Comparison of ENCODE assay signal across 8 cellular contexts in the genomic region with DNA sequence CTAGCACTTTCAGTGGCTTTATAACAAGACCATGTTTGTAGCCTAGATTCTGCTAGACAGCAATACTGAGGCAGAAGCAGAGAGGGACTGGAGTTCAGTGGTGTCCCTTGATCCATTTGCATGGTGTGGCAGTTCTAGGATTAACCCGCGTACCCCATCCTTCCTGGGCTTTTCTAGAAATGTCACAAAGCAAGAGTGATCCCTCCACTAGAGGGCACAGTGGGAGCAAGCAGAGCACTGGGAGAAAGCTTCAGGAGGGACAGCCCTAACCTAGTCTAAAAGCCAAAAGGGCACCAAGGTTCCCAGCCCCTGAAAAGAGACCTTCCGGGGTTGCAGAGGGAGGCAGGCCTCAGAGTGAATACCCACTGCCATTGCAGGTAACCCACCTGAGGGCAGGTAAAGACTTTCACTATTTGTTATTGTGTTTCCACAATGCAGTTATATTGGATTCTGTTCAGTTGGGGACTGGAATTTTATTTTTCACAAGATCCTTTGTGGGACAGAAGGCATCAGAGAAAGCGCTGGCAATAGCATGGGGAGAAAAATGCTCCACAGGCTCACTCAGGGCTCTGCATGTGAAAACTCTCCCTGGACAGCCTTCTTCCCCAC.
DNase-seq lines count a peak whose midpoint lies in the region; ATAC-seq and TF ChIP-seq lines count a peak whose summit lies in the region.

No MANE protein-coding gene starts in this region.

- H3F3A ChIP-seq in OCI-LY1 (ENCODE audit: insufficient read depth, low read length): no peaks in the 10 kb centered on the region

- no peak overlapping the region for H3K4me2 ChIP-seq in OCI-LY1 (ENCODE audit: low read length)

- H3K27ac Mint-ChIP-seq in nephron: peak overlapping the region in 1 of 3 experiments; percentile 6

- H2AFZ ChIP-seq in OCI-LY1 (ENCODE audit: low read length): no peak overlapping the region

- no peak overlapping the region for H3K27ac ChIP-seq in OCI-LY1 (ENCODE audit: low read depth, low read length, poor library complexity, severe bottlenecking)
- H3K27ac ChIP-seq in esophagus squamous epithelium: no peak overlapping the region
- no peak overlapping the region for H3K27ac ChIP-seq in testis

- peak; percentile 75 for DNase-seq in G401 (ENCODE audit: low spot score)
- peak; percentile 42 for DNase-seq in activated CD8-positive, alpha-beta memory T cell treated with anti-CD3 and anti-CD28 coated beads, Interleukin-2, amount 50 U/mL, for 4 hours
- DNase-seq in esophagus squamous epithelium (lab: John Stamatoyannopoulos, UW): no peak
- peak; percentile 77 for DNase-seq in testis
- no peak for DNase-seq in GOT3 (lab: John Stamatoyannopoulos, UW)

- no peaks in the 10 kb centered on the region for H3K27me3 ChIP-seq in OCI-LY1 (ENCODE audit: insufficient read depth, low read length)
- H3K27me3 ChIP-seq in esophagus squamous epithelium: peaks cover 0 to 7% (median 0%) of the 10 kb centered on the region in 4 donors
- no peaks in the 10 kb centered on the region for H3K27me3 ChIP-seq in testis

- H3K4me3 ChIP-seq in OCI-LY1 (ENCODE audit: low read depth, low read length, poor library complexity, severe bottlenecking): no peak overlapping the region
- no peak overlapping the region for H3K4me3 ChIP-seq in esophagus squamous epithelium
- H3K4me3 ChIP-seq in testis: no peak overlapping the region

- no peak for TF ChIP-seq POLR2A in esophagus squamous epithelium (IDR thresholded peaks at IDR 0.05)
- TF ChIP-seq POLR2A in testis (IDR thresholded peaks at IDR 0.05): no peak

- TF ChIP-seq CTCF in OCI-LY1 (IDR thresholded peaks at IDR 0.05; ENCODE audit: low read length): peak; percentile 72
- peak; percentile 45 to 74 (median 58) for TF ChIP-seq CTCF in esophagus squamous epithelium (IDR thresholded peaks at IDR 0.05)
- TF ChIP-seq CTCF in nephron (IDR thresholded peaks at IDR 0.05; ENCODE audit: unreplicated experiment in 3 of 3): peak; percentile 58 to 72 (median 60)
- peak in 2 of 3 experiments; percentile 42 to 65 for TF ChIP-seq CTCF in testis (IDR thresholded peaks at IDR 0.05)

- H3K9me2 ChIP-seq in OCI-LY1 (ENCODE audit: low read depth, low read length): no peaks in the 10 kb centered on the region

- no peak overlapping the region for H3K4me3 Mint-ChIP-seq in nephron

- no peak overlapping the region for H3K9ac ChIP-seq in OCI-LY1 (ENCODE audit: low read length)

- H3K27me3 Mint-ChIP-seq in nephron (ENCODE audit: low read depth): peaks cover 4% of the 10 kb centered on the region

- H4K20me1 ChIP-seq in OCI-LY1 (ENCODE audit: insufficient read depth, low read length): no peaks in the 10 kb centered on the region

- H3K36me3 Mint-ChIP-seq in nephron (ENCODE audit: low read depth): peaks cover 3% of the 10 kb centered on the region

- intact Hi-C loops in esophagus squamous epithelium (cut with DNase I): no loop called here
- intact Hi-C loops in testis (cut with DNase I; ENCODE audit: low total_unique reads): loop anchor here (10.0 kb wide), 1 partner anchor 311 kb away; no protein-coding TSS in a partner anchor

- in situ Hi-C loops in G401 (cut with HindIII; ENCODE audit: low sequenced_read_pairs): no loop called here

- no peaks in the 10 kb centered on the region for H3K9me3 Mint-ChIP-seq in nephron

- H3K36me3 ChIP-seq in OCI-LY1 (ENCODE audit: insufficient read depth, low read length) (no peaks in the 10 kb centered on the region), esophagus squamous epithelium (no peaks in the 10 kb centered on the region), testis (ENCODE audit: low read depth, missing control alignments) (no peaks in the 10 kb centered on the region)

- no peaks in the 10 kb centered on the region for H3K79me2 ChIP-seq in OCI-LY1 (ENCODE audit: insufficient read depth, low read length)

- H3K9me3 ChIP-seq in OCI-LY1 (ENCODE audit: low read length) (no peaks in the 10 kb centered on the region), esophagus squamous epithelium (no peaks in the 10 kb centered on the region), testis (no peaks in the 10 kb centered on the region)

- peak; percentile 74 for ATAC-seq in HG02798 (IDR thresholded peaks at IDR 0.05; ENCODE audit: poor library complexity, unreplicated experiment)

- WGBS in esophagus squamous epithelium, 2 donors: 24 to 35% methylated on average over 3 to 4 of the region's 4 CpGs
- 58 to 60% methylated on average over 4 of the region's 4 CpGs for WGBS in testis, 2 donors

- H3K4me1 Mint-ChIP-seq in nephron: peaks cover 50% of the 10 kb centered on the region

- H3K4me1 ChIP-seq in OCI-LY1 (ENCODE audit: insufficient read depth, low read length, severe bottlenecking) (no peaks in the 10 kb centered on the region), esophagus squamous epithelium (peaks cover 0 to 10% (median 0%) of the 10 kb centered on the region in 3 donors), testis (peaks cover 19% of the 10 kb centered on the region)

Comparison
In these comparisons a context has a peak if more than half of its experiments do, and no peak if none do; other contexts are left out.
1. DNase-seq: peak in G401 (single experiment), activated CD8-positive, alpha-beta memory T cell treated with anti-CD3 and anti-CD28 coated beads, Interleukin-2, amount 50 U/mL, for 4 hours (single experiment) and testis (single experiment); none in esophagus squamous epithelium (single experiment) and GOT3 (single experiment).
2. Peak in every context shown above with its lines, with median percentiles within 50 percentile points of each other: CTCF ChIP-seq.